28 cellular contexts compared by ENCODE assay signal in the genomic region with DNA sequence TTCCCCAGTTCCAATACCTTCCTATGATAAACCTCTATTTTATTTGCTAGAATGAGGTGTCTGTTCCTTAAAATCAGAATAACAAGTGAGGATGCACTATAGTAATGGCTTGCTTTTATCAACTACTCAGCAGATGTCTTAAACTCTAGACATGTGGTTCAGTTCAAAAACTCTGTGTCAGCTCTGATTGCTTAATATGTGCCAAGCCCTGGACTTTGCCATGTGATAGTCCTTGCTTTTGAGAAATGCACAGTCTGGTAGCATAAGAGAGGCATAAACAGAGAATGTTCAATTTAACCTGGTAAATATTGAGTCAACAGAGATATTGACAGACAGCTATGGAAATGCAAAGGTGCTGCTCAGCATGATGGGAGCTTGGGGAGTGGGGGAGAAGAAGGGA.
"Had no signal": no experiment of that assay in that cellular context is flagged by ENCODE, and none has a peak within 500 bp of the region (broad histone marks: within the 10 kb centered on the region; RNA-seq: fewer than 3 reads in every experiment).

No MANE protein-coding gene starts in this region.

- H3K4me1 ChIP-seq: heart right ventricle, lower lobe of right lung, prostate gland, suprapubic skin, transverse colon, upper lobe of right lung, uterus had no signal

- H3K9me3 Mint-ChIP-seq: naive B cell; natural killer cell treated with Interleukin-12 subunit alpha and Interleukin-12 subunit beta and Interleukin-15 and Interleukin-18, amount 100 ng/mL, for 72 hours; stimulated activated naive B cell treated with anti-CD40 and anti-IgM and Interleukin-4, amounts not matched to agents 10 μg/mL and 1 μg/mL and 100 μg/mL, for 72 hours; stimulated activated naive CD8-positive, alpha-beta T cell treated with anti-CD3 and anti-CD28 coated beads, Interleukin-15, Interleukin-2, amounts not matched to agents 100 ng/mL and 50 ng/mL, for 24 hours had no signal

- H3K4me3 Mint-ChIP-seq: immature natural killer cell; naive B cell; natural killer cell treated with Interleukin-12 subunit alpha and Interleukin-12 subunit beta and Interleukin-15 and Interleukin-18, amount 100 ng/mL, for 72 hours; stimulated activated naive B cell treated with anti-CD40 and anti-IgM and Interleukin-4, amounts not matched to agents 10 μg/mL and 1 μg/mL and 100 μg/mL, for 72 hours; stimulated activated naive CD8-positive, alpha-beta T cell treated with anti-CD3 and anti-CD28 coated beads, Interleukin-15, Interleukin-2, amounts not matched to agents 100 ng/mL and 50 ng/mL, for 24 hours had no signal

- H3K4me1 Mint-ChIP-seq: naive B cell; stimulated activated naive B cell treated with anti-CD40 and anti-IgM and Interleukin-4, amounts not matched to agents 10 μg/mL and 1 μg/mL and 100 μg/mL, for 72 hours had no signal

- DNase-seq: cerebellar nuclear complex; dorsolateral prefrontal cortex; effector CD4-positive, alpha-beta T cell; foreskin melanocyte; glutamatergic neuron; heart right ventricle; hypothalamus; immature natural killer cell; islet precursor cell; kidney glomerular epithelial cell; left colon; left ventricle myocardium superior; lower lobe of right lung; naive B cell; nucleus accumbens; right cardiac atrium; spleen; stimulated activated CD4-positive, alpha-beta T cell treated with anti-CD3 and anti-CD28 coated beads, Interleukin-15, amount 100 ng/mL, for 24 hours; stimulated activated CD4-positive, alpha-beta T cell treated with anti-CD3 and anti-CD28 coated beads, Interleukin-2, amount 100 ng/mL, for 48 hours; stimulated activated naive B cell treated with anti-CD40 and anti-IgM and Interleukin-4, amounts not matched to agents 10 μg/mL and 1 μg/mL and 100 μg/mL, for 72 hours; transverse colon; upper lobe of right lung; uterus had no signal

- H3K27me3 ChIP-seq: dorsolateral prefrontal cortex, spleen, suprapubic skin, transverse colon, upper lobe of right lung, uterus had no signal

- H3K27me3 Mint-ChIP-seq: naive B cell; natural killer cell treated with Interleukin-12 subunit alpha and Interleukin-12 subunit beta and Interleukin-15 and Interleukin-18, amount 100 ng/mL, for 72 hours; stimulated activated naive B cell treated with anti-CD40 and anti-IgM and Interleukin-4, amounts not matched to agents 10 μg/mL and 1 μg/mL and 100 μg/mL, for 72 hours; stimulated activated naive CD8-positive, alpha-beta T cell treated with anti-CD3 and anti-CD28 coated beads, Interleukin-15, Interleukin-2, amounts not matched to agents 100 ng/mL and 50 ng/mL, for 24 hours had no signal

- H3K4me3 ChIP-seq: dorsolateral prefrontal cortex, heart right ventricle, lower lobe of right lung, prostate gland, skin epidermis, spleen, suprapubic skin, transverse colon, upper lobe of right lung, uterus had no signal

- H3K36me3 ChIP-seq: heart right ventricle, lower lobe of right lung, prostate gland, spleen, suprapubic skin, transverse colon, upper lobe of right lung, uterus had no signal

- H3K27ac ChIP-seq: dorsolateral prefrontal cortex, heart right ventricle, lower lobe of right lung, prostate gland, skin epidermis, spleen, suprapubic skin, transverse colon, upper lobe of right lung, uterus had no signal

- H3K9me3 ChIP-seq: heart right ventricle, lower lobe of right lung, prostate gland, spleen, suprapubic skin, transverse colon, upper lobe of right lung, uterus had no signal

- H3K36me3 Mint-ChIP-seq: immature natural killer cell; naive B cell; natural killer cell treated with Interleukin-12 subunit alpha and Interleukin-12 subunit beta and Interleukin-15 and Interleukin-18, amount 100 ng/mL, for 72 hours; stimulated activated naive B cell treated with anti-CD40 and anti-IgM and Interleukin-4, amounts not matched to agents 10 μg/mL and 1 μg/mL and 100 μg/mL, for 72 hours had no signal

- H3K27ac Mint-ChIP-seq: immature natural killer cell; naive B cell; natural killer cell treated with Interleukin-12 subunit alpha and Interleukin-12 subunit beta and Interleukin-15 and Interleukin-18, amount 100 ng/mL, for 72 hours; stimulated activated naive B cell treated with anti-CD40 and anti-IgM and Interleukin-4, amounts not matched to agents 10 μg/mL and 1 μg/mL and 100 μg/mL, for 72 hours; stimulated activated naive CD8-positive, alpha-beta T cell treated with anti-CD3 and anti-CD28 coated beads, Interleukin-15, Interleukin-2, amounts not matched to agents 100 ng/mL and 50 ng/mL, for 24 hours had no signal
